In genomic region chr10:72137583-72137982, GRCh38 we compare ENCODE assay signal across 7 cellular contexts. TPM values are rescaled to one million over a fixed set of nuclear protein-coding genes. Genes with fewer than 3 reads are reported as not detected.
"Had no signal": no experiment of that assay in that cellular context is flagged by ENCODE, and none has a peak within 500 bp of the region (broad histone marks: within the 10 kb centered on the region; RNA-seq: fewer than 3 reads in every experiment).

No MANE protein-coding gene starts in this region.

- FAIRE-seq: HTR-8/SVneo had no signal

- H3K27ac ChIP-seq: HL-60, KMS-11 had no signal

- H3K9ac ChIP-seq: KMS-11 had no signal

- DNase-seq: Karpas-422, KBM-7, KG1 had no signal

- H3K4me2 ChIP-seq: KMS-11 had no signal

RNA-seq across cellular contexts. Expression of gene SPOCK2, which starts 49.2 kb away (rescaled TPM):
- total RNA-seq: HT1080 had no signal
